In genomic region chr5:140548791-140549190, GRCh38 we compare ENCODE assay signal across 1 cellular context.
TF ChIP-seq lines count a peak whose summit lies in the region.

No MANE protein-coding gene starts in this region.

TF ChIP-seq in GM12878, 131 proteins besides CTCF, POLR2A, EP300 and RAD21:
- TF ChIP-seq SP1 (IDR thresholded peaks at IDR 0.05; ENCODE audit: low read depth, low read length) (no peak), POLR2AphosphoS2 (IDR thresholded peaks at IDR 0.05; ENCODE audit: low read depth, low read length) (0 out of 2 replicates have a peak, but pooled peaks have one; percentile 53)
TF ChIP-seq in GM12878: peak in this region for 1.
